Comparison of ENCODE assay signal across 1 cellular context in the genomic region with DNA sequence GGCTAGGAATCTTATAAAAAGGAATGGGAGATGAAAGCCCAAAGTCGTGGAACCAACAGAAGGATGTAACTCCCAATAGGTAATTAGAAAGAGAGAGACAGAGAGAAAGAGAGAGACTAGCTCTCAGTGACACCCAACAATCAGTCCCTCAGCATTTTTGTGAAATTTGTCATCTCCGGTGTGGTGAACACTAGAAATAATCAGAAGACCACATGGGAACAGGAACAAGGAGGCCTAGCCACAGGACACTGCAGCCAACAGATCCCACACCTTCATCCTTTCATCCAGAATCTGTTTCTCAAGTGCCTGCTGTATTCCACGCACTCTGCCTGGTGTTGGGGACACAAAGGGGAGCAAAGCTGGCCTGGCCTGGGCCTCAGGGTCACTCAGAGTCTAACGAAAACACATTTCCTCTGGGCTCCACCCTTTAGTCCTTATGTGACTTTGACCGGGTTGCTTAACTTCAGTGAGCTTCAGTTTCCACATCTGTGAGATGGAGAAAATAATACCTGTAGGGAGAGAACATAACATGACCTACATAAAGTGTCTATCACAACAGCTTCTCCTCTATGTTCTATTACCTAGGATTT.
TF ChIP-seq lines count a peak whose summit lies in the region.

No MANE protein-coding gene starts in this region.

TF ChIP-seq in IMR-90, 13 proteins besides CTCF, POLR2A, EP300 and RAD21:
- TF ChIP-seq MAFK (IDR thresholded peaks at IDR 0.05; ENCODE audit: low read depth, low read length) = no peak
- no peak for TF ChIP-seq CEBPB (IDR thresholded peaks at IDR 0.05; ENCODE audit: low read depth, low read length)
